Comparison of ENCODE assay signal across 13 cellular contexts in genomic region chrX:103615781-103616180, GRCh38.
"Had no signal": no experiment of that assay in that cellular context is flagged by ENCODE, and none has a peak within 500 bp of the region (broad histone marks: within the 10 kb centered on the region; RNA-seq: fewer than 3 reads in every experiment).

No MANE protein-coding gene starts in this region.

- FAIRE-seq: bronchial epithelial cell, islet of Langerhans had no signal

- H3K4me1 Mint-ChIP-seq: activated T-helper 17 cell treated with anti-CD3 and anti-CD28 coated beads, Interleukin-2, amount 50 U/mL, for 72 hours; naive thymus-derived CD8-positive, alpha-beta T cell; stimulated activated memory B cell treated with anti-CD40 and anti-IgM and Interleukin-4, amounts not matched to agents 10 μg/mL and 1 μg/mL and 100 μg/mL, for 72 hours had no signal

- DNase-seq: activated CD4-positive, alpha-beta T cell treated with anti-CD3 and anti-CD28 coated beads, Interleukin-2, amount 50 U/mL, for 48 hours; activated CD4-positive, CD25-positive, alpha-beta regulatory T cell treated with anti-CD3 and anti-CD28 coated beads, Interleukin-2, amount 50 U/mL, for 72 hours; activated naive CD4-positive, alpha-beta T cell treated with Interleukin-2 at 50 U/mL for 16 hours; anterior cingulate cortex; endodermal cell; naive thymus-derived CD8-positive, alpha-beta T cell; retina; T1000 had no signal

- H3K9me3 Mint-ChIP-seq: activated T-helper 17 cell treated with anti-CD3 and anti-CD28 coated beads, Interleukin-2, amount 50 U/mL, for 72 hours; naive thymus-derived CD8-positive, alpha-beta T cell; stimulated activated memory B cell treated with anti-CD40 and anti-IgM and Interleukin-4, amounts not matched to agents 10 μg/mL and 1 μg/mL and 100 μg/mL, for 72 hours had no signal

- ATAC-seq: activated T-helper 17 cell treated with anti-CD3 and anti-CD28 coated beads, Interleukin-2, amount 50 U/mL, for 72 hours; left lobe of liver; naive thymus-derived CD8-positive, alpha-beta T cell; stimulated activated memory B cell treated with anti-CD40 and anti-IgM and Interleukin-4, amounts not matched to agents 10 μg/mL and 1 μg/mL and 100 μg/mL, for 72 hours had no signal

- H3K4me3 Mint-ChIP-seq: activated T-helper 17 cell treated with anti-CD3 and anti-CD28 coated beads, Interleukin-2, amount 50 U/mL, for 72 hours; endodermal cell; naive thymus-derived CD8-positive, alpha-beta T cell; stimulated activated memory B cell treated with anti-CD40 and anti-IgM and Interleukin-4, amounts not matched to agents 10 μg/mL and 1 μg/mL and 100 μg/mL, for 72 hours had no signal

- H3K27ac Mint-ChIP-seq: activated T-helper 17 cell treated with anti-CD3 and anti-CD28 coated beads, Interleukin-2, amount 50 U/mL, for 72 hours; endodermal cell; naive thymus-derived CD8-positive, alpha-beta T cell; stimulated activated memory B cell treated with anti-CD40 and anti-IgM and Interleukin-4, amounts not matched to agents 10 μg/mL and 1 μg/mL and 100 μg/mL, for 72 hours had no signal

- H3K27me3 Mint-ChIP-seq: activated T-helper 17 cell treated with anti-CD3 and anti-CD28 coated beads, Interleukin-2, amount 50 U/mL, for 72 hours; naive thymus-derived CD8-positive, alpha-beta T cell; stimulated activated memory B cell treated with anti-CD40 and anti-IgM and Interleukin-4, amounts not matched to agents 10 μg/mL and 1 μg/mL and 100 μg/mL, for 72 hours had no signal
